ENCODE assay signal across 1 cellular context in genomic region chr19:9075064-9075964, GRCh38.
A peak's percentile ranks its signal among the peaks of the same experiment; 100 is the strongest.
TF ChIP-seq lines count a peak whose summit lies in the region.

No MANE protein-coding gene starts in this region.

TF ChIP-seq in HEK293, 187 proteins besides CTCF, POLR2A, EP300 and RAD21 (continued from another document and continues in another):
- TF ChIP-seq HOXC10 (CRISPR knock-in tag; IDR thresholded peaks at IDR 0.05) (no peak), PRDM2 (tag by site-specific recombination; IDR thresholded peaks at IDR 0.05; ENCODE audit: borderline replicate concordance) (no peak), ZFP3 (tag by site-specific recombination; IDR thresholded peaks at IDR 0.05; ENCODE audit: low read depth) (no peak), ZNF239 (tag by site-specific recombination; IDR thresholded peaks at IDR 0.05) (no peak), ZNF585B (tag by site-specific recombination; IDR thresholded peaks at IDR 0.05) (no peak), PRDM4 (tag by site-specific recombination; IDR thresholded peaks at IDR 0.05) (peak; percentile 58), SALL2 (tag by site-specific recombination; IDR thresholded peaks at IDR 0.05; ENCODE audit: borderline replicate concordance) (no peak), KLF8 (tag by site-specific recombination; IDR thresholded peaks at IDR 0.05) (peak; percentile 76), ZNF623 (tag by site-specific recombination; IDR thresholded peaks at IDR 0.05) (no peak), ZNF555 (tag by site-specific recombination; conservative IDR thresholded peaks at IDR 0.05) (no peak), ZNF660 (tag by site-specific recombination; IDR thresholded peaks at IDR 0.05) (peak; percentile 80; the same call in 1 of the 2 replicates), ZNF324 (tag by site-specific recombination; IDR thresholded peaks at IDR 0.05) (peak; percentile 65; the same call in 1 of the 2 replicates), TCF7L2 (IDR thresholded peaks at IDR 0.05; ENCODE audit: borderline replicate concordance, low read depth, low read length) (peak; percentile 60), WT1 (tag by site-specific recombination; IDR thresholded peaks at IDR 0.05) (peak; percentile 49; the same call in 1 of the 2 replicates), ZNF157 (tag by site-specific recombination; IDR thresholded peaks at IDR 0.05) (no peak), KLF17 (tag by site-specific recombination; IDR thresholded peaks at IDR 0.05) (peak; percentile 59; the same call in 1 of the 2 replicates), ZNF10 (tag by site-specific recombination; IDR thresholded peaks at IDR 0.05) (peak; percentile 85), ZNF18 (tag by site-specific recombination; IDR thresholded peaks at IDR 0.05) (peak; percentile 100), GFI1B (tag by site-specific recombination; IDR thresholded peaks at IDR 0.05) (no peak), ZNF112 (tag by site-specific recombination; IDR thresholded peaks at IDR 0.05) (no peak), ZNF600 (tag by site-specific recombination; IDR thresholded peaks at IDR 0.05) (peak; percentile 84), ZSCAN18 (tag by site-specific recombination; IDR thresholded peaks at IDR 0.05) (no peak), ZBTB17 (tag by site-specific recombination; IDR thresholded peaks at IDR 0.05) (peak; percentile 71), ZNF121 (tag by site-specific recombination; IDR thresholded peaks at IDR 0.05) (no peak), ZNF133 (tag by site-specific recombination; IDR thresholded peaks at IDR 0.05) (no peak), ZNF521 (tag by site-specific recombination; IDR thresholded peaks at IDR 0.05) (no peak), ZXDB (tag by site-specific recombination; IDR thresholded peaks at IDR 0.05) (peak; percentile 70), ZNF529 (tag by site-specific recombination; IDR thresholded peaks at IDR 0.05; ENCODE audit: insufficient replicate concordance) (no peak), ZBTB44 (tag by site-specific recombination; IDR thresholded peaks at IDR 0.05) (peak; percentile 94), ZNF670 (tag by site-specific recombination; IDR thresholded peaks at IDR 0.05; ENCODE audit: low read depth) (no peak), ZNF184 (tag by site-specific recombination; IDR thresholded peaks at IDR 0.05) (0 out of 2 replicates have a peak, but pooled peaks have one; percentile 11), ZNF560 (tag by site-specific recombination; IDR thresholded peaks at IDR 0.05; ENCODE audit: borderline replicate concordance) (0 out of 2 replicates have a peak, but pooled peaks have one; percentile 13), ZBTB1 (tag by site-specific recombination; IDR thresholded peaks at IDR 0.05) (peak; percentile 94), KLF9 (tag by site-specific recombination; IDR thresholded peaks at IDR 0.05; ENCODE audit: low read depth) (no peak), ZNF280C (tag by site-specific recombination; IDR thresholded peaks at IDR 0.05) (no peak), ZNF398 (tag by site-specific recombination; IDR thresholded peaks at IDR 0.05) (peak; percentile 99), KLF16 (tag by site-specific recombination; IDR thresholded peaks at IDR 0.05) (peak; percentile 61; the same call in 1 of the 2 replicates), ZNF558 (tag by site-specific recombination; IDR thresholded peaks at IDR 0.05) (0 out of 2 replicates have a peak, but pooled peaks have one; percentile 19), ZNF777 (tag by site-specific recombination; IDR thresholded peaks at IDR 0.05; ENCODE audit: borderline replicate concordance) (no peak), ZSCAN4 (tag by site-specific recombination; IDR thresholded peaks at IDR 0.05) (no peak)
